In genomic region chr7:93232673-93233018, GRCh38 we compare ENCODE assay signal across 8 cellular contexts. TPM values are rescaled to one million over a fixed set of nuclear protein-coding genes. Genes with fewer than 3 reads are reported as not detected.
DNase-seq lines count a peak whose midpoint lies in the region; ATAC-seq and TF ChIP-seq lines count a peak whose summit lies in the region.

No MANE protein-coding gene starts in this region.

- no peaks in the 10 kb centered on the region for H4K20me1 ChIP-seq in neural progenitor cell (ENCODE audit: low read depth)

- ATAC-seq in GM21619 (IDR thresholded peaks at IDR 0.05; ENCODE audit: unreplicated experiment): peak; percentile 7

- TF ChIP-seq CTCF in C4-2B (conservative IDR thresholded peaks at IDR 0.05) (no peak), endothelial cell (IDR thresholded peaks at IDR 0.05; ENCODE audit: unreplicated experiment) (no peak), neural progenitor cell (IDR thresholded peaks at IDR 0.05) (no peak)

- peaks cover 10% of the 10 kb centered on the region for H3K4me1 ChIP-seq in neural progenitor cell

- DNase-seq in RKO (ENCODE audit: low spot score): peak; percentile 56
- DNase-seq in endothelial cell (ENCODE audit: low spot score): peak; percentile 15
- peak; percentile 31 for DNase-seq in neural progenitor cell (ENCODE audit: low spot score)
- no peak for DNase-seq in cerebellar cortex (ENCODE audit: low spot score)
- DNase-seq in 8988T: no peak
- no peak for DNase-seq in NCI-H2029 treated with DMSO at 0.1 percent for 48 hours (lab: John Stamatoyannopoulos, UW)

- peaks cover 28% of the 10 kb centered on the region for H3K79me2 ChIP-seq in neural progenitor cell (ENCODE audit: low read depth)

- H3K27me3 Mint-ChIP-seq in endothelial cell (ENCODE audit: unreplicated experiment) (no peaks in the 10 kb centered on the region), neural progenitor cell (ENCODE audit: insufficient read depth, low read depth) (peaks cover 5% of the 10 kb centered on the region)

- peak overlapping the region; percentile 91 for H2AFZ ChIP-seq in neural progenitor cell (replicated peaks)

- peak overlapping the region; percentile 63 for H3K27ac ChIP-seq in C4-2B
- no peak overlapping the region for H3K27ac ChIP-seq in neural progenitor cell

- H3K27me3 ChIP-seq in neural progenitor cell: peaks cover 11% of the 10 kb centered on the region

- H3F3A ChIP-seq in neural progenitor cell (ENCODE audit: low read depth): no peaks in the 10 kb centered on the region

- peak overlapping the region; percentile 96 for H3K4me2 ChIP-seq in neural progenitor cell

- H3K36me3 Mint-ChIP-seq in endothelial cell (ENCODE audit: low read depth, unreplicated experiment) (no peaks in the 10 kb centered on the region), neural progenitor cell (no peaks in the 10 kb centered on the region)

- H3K27ac Mint-ChIP-seq in endothelial cell (ENCODE audit: unreplicated experiment) (peak overlapping the region; percentile 84), neural progenitor cell (no peak overlapping the region)

- peak overlapping the region; percentile 79 for H3K4me3 ChIP-seq in neural progenitor cell

- peak overlapping the region; percentile 97 for H3K4me3 Mint-ChIP-seq in endothelial cell (ENCODE audit: unreplicated experiment)
- H3K4me3 Mint-ChIP-seq in neural progenitor cell: peak overlapping the region; percentile 99

- no peaks in the 10 kb centered on the region for H3K4me1 Mint-ChIP-seq in endothelial cell (ENCODE audit: unreplicated experiment)
- H3K4me1 Mint-ChIP-seq in neural progenitor cell: no peaks in the 10 kb centered on the region

- H3K9me3 ChIP-seq in neural progenitor cell (ENCODE audit: low read depth): no peaks in the 10 kb centered on the region

- H3K36me3 ChIP-seq in neural progenitor cell: no peaks in the 10 kb centered on the region

- H3K9ac ChIP-seq in neural progenitor cell: peak overlapping the region; percentile 33

- H3K9me3 Mint-ChIP-seq in endothelial cell (ENCODE audit: unreplicated experiment) (no peaks in the 10 kb centered on the region), neural progenitor cell (no peaks in the 10 kb centered on the region)

RNA-seq across cellular contexts. Expression of gene VPS50, which starts 0.5 kb away (rescaled TPM):
- total RNA-seq in endothelial cell (ENCODE audit: unreplicated experiment): 20.6 TPM
- 17.1 and 26.5 TPM in 2 replicates for total RNA-seq in neural progenitor cell (ENCODE audit: low replicate concordance)

RNA-seq across cellular contexts. Expression of gene HEPACAM2, which starts 6.4 kb away (rescaled TPM):
- total RNA-seq in endothelial cell (ENCODE audit: unreplicated experiment): not detected
- total RNA-seq in neural progenitor cell (ENCODE audit: low replicate concordance): 0.09 TPM in 1 of 2 replicates, not detected in the other

Comparison
In these comparisons a context has a peak if more than half of its experiments do, and no peak if none do; other contexts are left out.
1. DNase-seq: peak in RKO (single experiment), endothelial cell (single experiment) and neural progenitor cell (single experiment); none in cerebellar cortex (single experiment), 8988T (single experiment) and NCI-H2029 treated with DMSO at 0.1 percent for 48 hours (single experiment).